ENCODE assay signal across 15 cellular contexts in genomic region chr4:185108185-185108584, GRCh38. TPM values are rescaled to one million over a fixed set of nuclear protein-coding genes. Genes with fewer than 3 reads are reported as not detected.
DNase-seq lines count a peak whose midpoint lies in the region; ATAC-seq and TF ChIP-seq lines count a peak whose summit lies in the region.
"Had no signal": no experiment of that assay in that cellular context is flagged by ENCODE, and none has a peak within 500 bp of the region (broad histone marks: within the 10 kb centered on the region; RNA-seq: fewer than 3 reads in every experiment).

No MANE protein-coding gene starts in this region.

- intact Hi-C loops in spleen (cut with DNase I; ENCODE audit: low total_unique reads): no loop called here

- WGBS in spleen, 5 donors: 78 to 85% (median 80%) methylated on average over 2 of the region's 2 CpGs

- H3K4me1 ChIP-seq in HUES48 (ENCODE audit: control insufficient read depth, insufficient read depth, low read length): peaks cover 37% of the 10 kb centered on the region
- H3K4me1 ChIP-seq in spleen: peaks cover 4 to 24% (median 16%) of the 10 kb centered on the region in 6 donors

- H3K36me3 ChIP-seq in HUES48 (ENCODE audit: control insufficient read depth, insufficient read depth, low read length) (no peaks in the 10 kb centered on the region), spleen (no peaks in the 10 kb centered on the region)
- H3K36me3 ChIP-seq: HAP-1 had no signal

- TF ChIP-seq CTCF in epithelial cell of proximal tubule (conservative IDR thresholded peaks at IDR 0.05; ENCODE audit: low read depth, low read length) (no peak), spleen (IDR thresholded peaks at IDR 0.05 in 8 of 11, conservative IDR thresholded peaks at IDR 0.05 in 3 of 11) (no peak)

- no peak for ATAC-seq in HG02798 (IDR thresholded peaks at IDR 0.05; ENCODE audit: poor library complexity, unreplicated experiment)

- H3K27ac ChIP-seq in HUES48 (ENCODE audit: low read depth, low read length): peak overlapping the region; percentile 85
- H3K27ac ChIP-seq in spleen: peak overlapping the region in 6 of 8 donors; percentile 11 to 56 (median 40)

- H3K27me3 ChIP-seq in HUES48 (ENCODE audit: control insufficient read depth, insufficient read depth, low read length): no peaks in the 10 kb centered on the region
- no peaks in the 10 kb centered on the region for H3K27me3 ChIP-seq in spleen (replicated peaks in 1 of 7)

- peak overlapping the region; percentile 20 for H3K4me3 ChIP-seq in HUES48 (ENCODE audit: low read depth, low read length)
- H3K4me3 ChIP-seq in epithelial cell of proximal tubule (ENCODE audit: low read depth, low read length): peak overlapping the region; percentile 30
- no peak overlapping the region for H3K4me3 ChIP-seq in spleen
- H3K4me3 ChIP-seq: HAP-1 had no signal

- H3K9me3 ChIP-seq in HUES48 (ENCODE audit: control insufficient read depth, insufficient read depth, low read length) (0 out of 2 replicates have a peak, but pooled peaks cover 5% of the 10 kb centered on the region), spleen (no peaks in the 10 kb centered on the region)
- H3K9me3 ChIP-seq: HAP-1 had no signal

- 0 out of 2 replicates have a peak overlapping the region, but pooled peaks have one; percentile 1 for H3K9ac ChIP-seq in HUES48 (ENCODE audit: low read depth, low read length)

- no peak for TF ChIP-seq POLR2A in spleen (IDR thresholded peaks at IDR 0.05)

- DNase-seq in epithelial cell of proximal tubule (ENCODE audit: low read depth) (no peak), left kidney (ENCODE audit: low read depth, low spot score) (peak; percentile 47), spleen (no peak), midbrain (lab: John Stamatoyannopoulos, UW) (no peak), glomerular visceral epithelial cell (ENCODE audit: extremely low spot score) (no peak)
- DNase-seq in NK-92 treated with Interleukin-12 subunit alpha and Interleukin-12 subunit beta, amount 100 ng/mL, for 24 hours (lab: John Stamatoyannopoulos, UW): no peak
- DNase-seq: AML-193, COR-L47, KBM-7, NCI-H1092 treated with DMSO at 0.1 percent for 48 hours, NCI-H2081 treated with DMSO at 0.1 percent for 48 hours, NCI-H510A had no signal

RNA-seq across cellular contexts. Expression of gene SLC25A4, which starts 34.9 kb away (rescaled TPM):
- total RNA-seq in epithelial cell of proximal tubule: 20.5 and 25.0 TPM in 2 replicates
- 10 to 100 TPM in 6 of 7 donors, 1 to 10 TPM in 1; 8.5 to 17.2 (median 12.7) TPM for total RNA-seq in spleen
- 10 to 100 TPM in 1 of 3 donors, 1 to 10 TPM in 2; 6.2 to 11.5 (median 7.9) TPM for polyA plus RNA-seq in spleen

Comparison
In these comparisons a context has a peak if more than half of its experiments do, and no peak if none do; other contexts are left out.
1. H3K4me3 ChIP-seq: peak in HUES48 (single experiment) and epithelial cell of proximal tubule (single experiment); none in spleen (0 of 8).